16 cellular contexts compared by ENCODE assay signal in genomic region chr1:160638540-160638857, GRCh38. TPM values are rescaled to one million over a fixed set of nuclear protein-coding genes. Genes with fewer than 3 reads are reported as not detected.
DNase-seq lines count a peak whose midpoint lies in the region; ATAC-seq, FAIRE-seq and TF ChIP-seq lines count a peak whose summit lies in the region.
"Had no signal": no experiment of that assay in that cellular context is flagged by ENCODE, and none has a peak within 500 bp of the region (broad histone marks: within the 10 kb centered on the region; RNA-seq: fewer than 3 reads in every experiment).

No MANE protein-coding gene starts in this region.

- DNase-seq in HepG2 (ENCODE audit: low spot score) (no peak), right lobe of liver (no peak), activated B cell treated with CpG ODN at 0.5 μM for 24 hours (no peak), memory B cell (ENCODE audit: low spot score in 2 of 2) (no peak), AG08395 (ENCODE audit: low spot score) (no peak), psoas muscle (no peak)
- DNase-seq: NCI-H2227 treated with DMSO at 0.1 percent for 48 hours; stimulated activated CD4-positive, alpha-beta T cell treated with anti-CD3 and anti-CD28 coated beads, Interleukin-12 subunit alpha, Interleukin-12 subunit beta, amount 100 ng/mL, for 4 hours; testis had no signal

- H3K4me3 ChIP-seq in HepG2 (replicated peaks in 1 of 3; ENCODE audit: insufficient read depth in 1 of 3, low read depth in 2 of 3, low read length in 3 of 3) (no peak overlapping the region), right lobe of liver (no peak overlapping the region), psoas muscle (no peak overlapping the region)
- H3K4me3 ChIP-seq: testis had no signal

- peaks cover 79% of the 10 kb centered on the region for H3K36me3 Mint-ChIP-seq in activated B cell treated with CpG ODN at 0.5 μM for 24 hours (ENCODE audit: low read depth)
- peaks cover 11% of the 10 kb centered on the region for H3K36me3 Mint-ChIP-seq in memory B cell
- H3K36me3 Mint-ChIP-seq: brain had no signal

- CTCF ChIA-PET in HepG2 (lab: Yijun Ruan, JAX; ENCODE audit: low intra/inter-chr PET ratio, low total read pairs) = no interaction called here
- CTCF ChIA-PET in activated B cell treated with CpG ODN at 0.5 μM for 24 hours (lab: Charles Lee) = interaction anchor here (2.5 kb wide), 1 partner anchor 36 kb away, joined by 16 read pairs; no protein-coding TSS in a partner anchor

- H3K27me3 Mint-ChIP-seq in activated B cell treated with CpG ODN at 0.5 μM for 24 hours (no peaks in the 10 kb centered on the region), memory B cell (no peaks in the 10 kb centered on the region)

- H3K27ac Mint-ChIP-seq in activated B cell treated with CpG ODN at 0.5 μM for 24 hours = peak overlapping the region; percentile 82
- H3K27ac Mint-ChIP-seq in memory B cell = peak overlapping the region; percentile 81
- H3K27ac Mint-ChIP-seq: brain had no signal

- no peak for FAIRE-seq in HepG2 (lab: Jason Lieb, UNC)

- WGBS in HepG2 (ENCODE audit: low lambda C conversion rate) = 67% methylated on average over 3 of the region's 3 CpGs
- 63% methylated on average over 3 of the region's 3 CpGs for WGBS in right lobe of liver (ENCODE audit: insufficient coverage, low coverage, low lambda C conversion rate, missing lambda C conversion rate)
- 75 to 84% (median 76%) methylated on average over 3 of the region's 3 CpGs for WGBS in psoas muscle, 3 donors

- H3K27me3 ChIP-seq in HepG2 (ENCODE audit: control insufficient read depth in 1 of 2, insufficient read depth in 2 of 2, low read length in 2 of 2) = no peaks in the 10 kb centered on the region
- H3K27me3 ChIP-seq in right lobe of liver = no peaks in the 10 kb centered on the region
- no peaks in the 10 kb centered on the region for H3K27me3 ChIP-seq in psoas muscle (ENCODE audit: insufficient read depth in 3 of 3, low read length in 2 of 3)
- H3K27me3 ChIP-seq: testis had no signal

- peak overlapping the region; percentile 13; the same call in 1 of the 2 replicates for H3K4me2 ChIP-seq in HepG2 (ENCODE audit: low read depth, low read length)

- no peak for TF ChIP-seq RAD21 in HepG2 (CRISPR knock-in tag; IDR thresholded peaks at IDR 0.05)

- no TSS peak for BruUV-seq in HepG2 (replicated peaks; lab: Mats Ljungman, UMichigan)

- H3K36me3 ChIP-seq in HepG2 (replicated peaks in 1 of 2; ENCODE audit: control insufficient read depth in 1 of 2, insufficient read depth in 2 of 2, low read length in 2 of 2) = no peaks in the 10 kb centered on the region
- H3K36me3 ChIP-seq in right lobe of liver = no peaks in the 10 kb centered on the region
- no peaks in the 10 kb centered on the region for H3K36me3 ChIP-seq in psoas muscle (ENCODE audit: insufficient read depth in 1 of 2, low read depth in 1 of 2)

- H3K9me3 ChIP-seq in HepG2 (ENCODE audit: low read length) (no peaks in the 10 kb centered on the region), right lobe of liver (no peaks in the 10 kb centered on the region), psoas muscle (no peaks in the 10 kb centered on the region)
- H3K9me3 ChIP-seq: testis had no signal

- POLR2A ChIA-PET in HepG2 (lab: Yijun Ruan, JAX) = no interaction called here
- POLR2A ChIA-PET in activated B cell treated with CpG ODN at 0.5 μM for 24 hours (lab: Charles Lee) = no interaction called here

- peaks cover 28% of the 10 kb centered on the region for H3K4me1 ChIP-seq in HepG2 (ENCODE audit: insufficient read depth, low read length)
- H3K4me1 ChIP-seq in right lobe of liver = peaks cover 0 to 21% (median 8%) of the 10 kb centered on the region in 4 donors
- H3K4me1 ChIP-seq in psoas muscle = no peaks in the 10 kb centered on the region
- H3K4me1 ChIP-seq: parathyroid adenoma, testis had no signal

- no peak for ATAC-seq in HepG2
- ATAC-seq in right lobe of liver = no peak
- no peak for ATAC-seq in activated B cell treated with CpG ODN at 0.5 μM for 24 hours (ENCODE audit: low read depth)
- ATAC-seq in memory B cell (ENCODE audit: low read depth) = no peak
- no peak for ATAC-seq in HG03039 (IDR thresholded peaks at IDR 0.05; ENCODE audit: unreplicated experiment)
- no peak for ATAC-seq in HG02798 (IDR thresholded peaks at IDR 0.05; ENCODE audit: poor library complexity, unreplicated experiment)
- no peak for ATAC-seq in psoas muscle

- H4K20me1 ChIP-seq in HepG2 (ENCODE audit: insufficient read depth, low read length) = no peaks in the 10 kb centered on the region

- peak overlapping the region; percentile 47 for H3K4me3 Mint-ChIP-seq in activated B cell treated with CpG ODN at 0.5 μM for 24 hours
- H3K4me3 Mint-ChIP-seq in memory B cell = peak overlapping the region; percentile 31
- H3K4me3 Mint-ChIP-seq: brain had no signal

- no peaks in the 10 kb centered on the region for H3K79me2 ChIP-seq in HepG2 (ENCODE audit: insufficient read depth, low read length)
- H3K79me2 ChIP-seq: parathyroid adenoma had no signal

- in situ Hi-C loops in HepG2 (cut with HindIII; ENCODE audit: extremely low pct_ligation_motif_present, low pct_unique_long_range_greater_than_20kb) = no loop called here

- TF ChIP-seq EP300 in HepG2 (IDR thresholded peaks at IDR 0.05; ENCODE audit: low read depth in 2 of 2, low read length in 2 of 2) (no peak), HepG2 (CRISPR knock-in tag; IDR thresholded peaks at IDR 0.05; ENCODE audit: borderline replicate concordance) (no peak)

- TF ChIP-seq POLR2A in HepG2 (IDR thresholded peaks at IDR 0.05; ENCODE audit: insufficient read depth in 1 of 2, low read depth in 2 of 2, low read length in 2 of 2) (no peak), right lobe of liver (IDR thresholded peaks at IDR 0.05) (no peak)

- H3K27ac ChIP-seq in HepG2 (ENCODE audit: extremely low read length, insufficient read depth, low read length) = no peak overlapping the region
- H3K27ac ChIP-seq in right lobe of liver = peak overlapping the region in 1 of 3 donors; percentile 6
- H3K27ac ChIP-seq in psoas muscle = no peak overlapping the region
- H3K27ac ChIP-seq: parathyroid adenoma, testis had no signal

- H3K4me1 Mint-ChIP-seq in activated B cell treated with CpG ODN at 0.5 μM for 24 hours (peaks cover 89% of the 10 kb centered on the region), memory B cell (peaks cover 49% of the 10 kb centered on the region)
- H3K4me1 Mint-ChIP-seq: brain had no signal

- no peak for TF ChIP-seq CTCF in HepG2 (CRISPR knock-in tag; IDR thresholded peaks at IDR 0.05)
- TF ChIP-seq CTCF in right lobe of liver (IDR thresholded peaks at IDR 0.05) = no peak
- no peak for TF ChIP-seq CTCF in activated B cell treated with CpG ODN at 0.5 μM for 24 hours (IDR thresholded peaks at IDR 0.05)
- no peak for TF ChIP-seq CTCF in psoas muscle (IDR thresholded peaks at IDR 0.05)

- no peaks in the 10 kb centered on the region for H3K9me3 Mint-ChIP-seq in activated B cell treated with CpG ODN at 0.5 μM for 24 hours
- no peaks in the 10 kb centered on the region for H3K9me3 Mint-ChIP-seq in memory B cell
- H3K9me3 Mint-ChIP-seq: brain had no signal

- no peak overlapping the region for H2AFZ ChIP-seq in HepG2 (ENCODE audit: low read length)
- H2AFZ ChIP-seq: parathyroid adenoma had no signal

- intact Hi-C loops in HepG2 (cut with micrococcal nuclease; ENCODE audit: unreplicated experiment) (no loop called here), right lobe of liver (cut with DNase I) (no loop called here), activated B cell treated with CpG ODN at 0.5 μM for 24 hours (cut with micrococcal nuclease) (loop anchor here (1.0 kb wide), 2 partner anchors 8 to 11 kb away; no protein-coding TSS in a partner anchor), psoas muscle (cut with DNase I) (no loop called here)

- H3K9ac ChIP-seq in HepG2 (ENCODE audit: insufficient read depth, low read depth, low read length) = no peak overlapping the region
- H3K9ac ChIP-seq: parathyroid adenoma had no signal

RNA-seq across cellular contexts. Expression of gene SLAMF1, which starts 8.3 kb away (rescaled TPM):
- not detected in 2 replicates for total RNA-seq in HepG2 (2016; rRNA removed; fragmentation: Illumina TruSeq; extraction: Trizol)
- not detected in 2 replicates for total RNA-seq in HepG2 (2016; cell fraction: cytosol; rRNA removed; fragmentation: Illumina TruSeq; extraction: Trizol; ENCODE audit: low read depth)
- total RNA-seq in HepG2 (2016; cell fraction: insoluble cytoplasmic fraction; rRNA removed; fragmentation: Illumina TruSeq; extraction: Trizol) = not detected in 2 replicates
- not detected in 2 replicates for total RNA-seq in HepG2 (2016; cell fraction: membrane; rRNA removed; fragmentation: Illumina TruSeq; extraction: Trizol)
- not detected in 2 replicates for total RNA-seq in HepG2 (2016; cell fraction: nucleus; rRNA removed; fragmentation: Illumina TruSeq; extraction: Trizol)
- not detected in 2 replicates for polyA plus RNA-seq in HepG2 (2011; rRNA removed)
- not detected in 2 replicates for polyA plus RNA-seq in HepG2 (2011; cell fraction: cytosol; rRNA removed)
- polyA plus RNA-seq in HepG2 (2011; cell fraction: nucleus; rRNA removed) = 0.11 and 0.21 TPM in 2 replicates
- not detected in 2 replicates for polyA plus RNA-seq in HepG2 (2012)
- not detected in 2 replicates for polyA plus RNA-seq in HepG2 (2016; cell fraction: cytosol; fragmentation: Illumina TruSeq; extraction: Trizol; ENCODE audit: low read depth)
- not detected in 2 replicates for polyA plus RNA-seq in HepG2 (2016; cell fraction: insoluble cytoplasmic fraction; fragmentation: Illumina TruSeq; extraction: Trizol; ENCODE audit: low read depth)
- polyA plus RNA-seq in HepG2 (2016; cell fraction: membrane; fragmentation: Illumina TruSeq; extraction: Trizol; ENCODE audit: low read depth) = not detected in 2 replicates
- polyA plus RNA-seq in HepG2 (2016; cell fraction: nucleus; fragmentation: Illumina TruSeq; extraction: Trizol; ENCODE audit: insufficient read depth, low read depth) = not detected in 2 replicates
- polyA minus RNA-seq in HepG2 (2011; rRNA and poly(A)+ RNA removed; ENCODE audit: low replicate concordance) = not detected in 2 replicates
- polyA minus RNA-seq in HepG2 (2011; cell fraction: cytosol; rRNA and poly(A)+ RNA removed) = not detected in 2 replicates
- polyA minus RNA-seq in HepG2 (2011; cell fraction: nucleus; rRNA and poly(A)+ RNA removed) = not detected in 2 replicates
- under 1 TPM; 0.20 to 0.42 (median 0.28) TPM for total RNA-seq in right lobe of liver
- total RNA-seq in activated B cell treated with CpG ODN at 0.5 μM for 24 hours = 85.7 and 91.7 TPM in 2 replicates
- under 1 TPM; 0.06 to 0.27 (median 0.10) TPM for total RNA-seq in psoas muscle
- under 1 TPM; 0.03 to 0.30 (median 0.04) TPM for polyA plus RNA-seq in psoas muscle
- total RNA-seq: lung microvascular endothelial cell, SK-MEL-5 had no signal

RNA-seq across cellular contexts. Expression of gene CD84, which starts 59.2 kb away (rescaled TPM):
- total RNA-seq in HepG2 (2016; rRNA removed; fragmentation: Illumina TruSeq; extraction: Trizol) (not detected in 2 replicates), right lobe of liver (10 to 100 TPM in 1 of 6 experiments, 1 to 10 TPM in 5; 2.4 to 11.1 (median 3.4) TPM), activated B cell treated with CpG ODN at 0.5 μM for 24 hours (57.5 and 65.5 TPM in 2 replicates), psoas muscle (1 to 10 TPM in 2 of 4 donors, under 1 TPM in 2; 0.75 to 2.6 (median 1.3) TPM)
- total RNA-seq in HepG2 (2016; cell fraction: cytosol; rRNA removed; fragmentation: Illumina TruSeq; extraction: Trizol; ENCODE audit: low read depth) = not detected in 2 replicates
- not detected in 2 replicates for total RNA-seq in HepG2 (2016; cell fraction: insoluble cytoplasmic fraction; rRNA removed; fragmentation: Illumina TruSeq; extraction: Trizol)
- total RNA-seq in HepG2 (2016; cell fraction: membrane; rRNA removed; fragmentation: Illumina TruSeq; extraction: Trizol) = not detected in 2 replicates
- not detected in 2 replicates for total RNA-seq in HepG2 (2016; cell fraction: nucleus; rRNA removed; fragmentation: Illumina TruSeq; extraction: Trizol)
- polyA plus RNA-seq in HepG2 (2011; rRNA removed) (not detected in 2 replicates), psoas muscle (under 1 TPM; 0.04 to 0.13 (median 0.10) TPM)
- polyA plus RNA-seq in HepG2 (2011; cell fraction: cytosol; rRNA removed) = not detected in 2 replicates
- polyA plus RNA-seq in HepG2 (2011; cell fraction: nucleus; rRNA removed) = not detected in 2 replicates
- not detected in 2 replicates for polyA plus RNA-seq in HepG2 (2012)
- polyA plus RNA-seq in HepG2 (2016; cell fraction: cytosol; fragmentation: Illumina TruSeq; extraction: Trizol; ENCODE audit: low read depth) = not detected in 2 replicates
- polyA plus RNA-seq in HepG2 (2016; cell fraction: insoluble cytoplasmic fraction; fragmentation: Illumina TruSeq; extraction: Trizol; ENCODE audit: low read depth) = not detected in 2 replicates
- polyA plus RNA-seq in HepG2 (2016; cell fraction: membrane; fragmentation: Illumina TruSeq; extraction: Trizol; ENCODE audit: low read depth) = not detected in 2 replicates
- polyA plus RNA-seq in HepG2 (2016; cell fraction: nucleus; fragmentation: Illumina TruSeq; extraction: Trizol; ENCODE audit: insufficient read depth, low read depth) = not detected in 2 replicates
- not detected in 2 replicates for polyA minus RNA-seq in HepG2 (2011; rRNA and poly(A)+ RNA removed; ENCODE audit: low replicate concordance)
- polyA minus RNA-seq in HepG2 (2011; cell fraction: cytosol; rRNA and poly(A)+ RNA removed) = not detected in 2 replicates
- not detected in 2 replicates for polyA minus RNA-seq in HepG2 (2011; cell fraction: nucleus; rRNA and poly(A)+ RNA removed)
- total RNA-seq: HT1080, lung microvascular endothelial cell, SK-MEL-5 had no signal

Comparison
In these comparisons a context has a peak if more than half of its experiments do, and no peak if none do; other contexts are left out.
1. RNA of gene SLAMF1, which starts 8.3 kb away (total RNA-seq): 85.7 to 91.7 TPM in activated B cell treated with CpG ODN at 0.5 μM for 24 hours; 0.20 to 0.42 TPM in right lobe of liver, 0.06 to 0.27 TPM in psoas muscle and not detected in HepG2; every median in the first group is over 10 times any median in the second.